8 cellular contexts compared by ENCODE assay signal in the genomic region with DNA sequence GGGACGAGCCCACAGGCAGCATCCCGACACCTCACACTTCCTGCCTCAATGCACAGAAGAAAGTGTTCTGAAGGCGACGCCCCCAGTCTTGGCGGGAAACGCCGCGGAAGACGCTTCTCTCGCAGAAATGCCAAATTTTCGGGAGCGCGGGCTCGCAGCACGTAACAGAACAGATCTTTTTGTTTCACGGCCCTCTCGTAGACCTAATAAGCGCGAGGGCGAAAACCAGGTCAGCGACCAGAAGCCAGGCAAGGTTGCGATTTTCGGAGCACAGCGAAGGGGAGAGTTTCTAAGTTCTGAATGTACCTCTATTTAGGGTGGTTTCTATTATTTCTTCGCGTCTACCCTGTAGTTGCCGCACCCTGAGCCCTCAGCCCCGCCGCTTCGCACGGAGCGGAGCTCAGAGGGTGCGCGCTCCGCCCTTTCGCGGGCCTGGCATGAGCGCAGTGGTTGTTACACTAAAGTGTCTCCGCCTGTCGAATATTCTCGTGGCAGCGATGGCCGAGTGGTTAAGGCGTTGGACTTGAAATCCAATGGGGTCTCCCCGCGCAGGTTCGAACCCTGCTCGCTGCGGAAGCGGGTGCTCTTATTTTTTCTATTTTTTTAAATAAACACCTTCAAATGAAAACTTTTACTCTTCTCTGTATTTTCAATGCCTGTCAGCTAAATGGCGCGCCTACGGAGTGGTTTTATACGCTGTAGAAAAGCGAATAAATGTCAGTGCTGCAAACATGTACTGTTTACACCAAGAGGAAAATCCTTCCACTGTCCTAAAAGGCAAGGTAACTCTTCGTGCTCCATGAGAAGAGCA.
DNase-seq lines count a peak whose midpoint lies in the region; ATAC-seq and TF ChIP-seq lines count a peak whose summit lies in the region.

No MANE protein-coding gene starts in this region.

- peak overlapping the region; percentile 89 for H3K4me3 Mint-ChIP-seq in activated naive CD8-positive, alpha-beta T cell treated with anti-CD3 and anti-CD28 coated beads for 36 hours

- H2AFZ ChIP-seq in osteoblast (ENCODE audit: low read length): peak overlapping the region; percentile 97

- intact Hi-C loops in head of caudate nucleus (cut with DNase I): loop anchor here (5.0 kb wide), 2 partner anchors 67 to 97 kb away; a partner anchor contains a TSS

- no peaks in the 10 kb centered on the region for H3K9me3 ChIP-seq in osteoblast (ENCODE audit: low read depth, low read length)
- H3K9me3 ChIP-seq in thoracic aorta: no peaks in the 10 kb centered on the region

- no peaks in the 10 kb centered on the region for H3K79me2 ChIP-seq in osteoblast (ENCODE audit: insufficient read depth, low read length)

- DNase-seq in GM04504 (ENCODE audit: low read depth): peak; percentile 75
- DNase-seq in NCI-H1092 treated with DMSO at 0.1 percent for 48 hours (lab: John Stamatoyannopoulos, UW): peak; percentile 91
- DNase-seq in activated naive CD8-positive, alpha-beta T cell treated with anti-CD3 and anti-CD28 coated beads for 36 hours: peak; percentile 93
- DNase-seq in head of caudate nucleus: peak; percentile 86 to 98 (median 94)
- DNase-seq in osteoblast (ENCODE audit: insufficient read length, low spot score, missing footprints): peak; percentile 87
- DNase-seq in thoracic aorta (ENCODE audit: low spot score): peak; percentile 71

- H4K20me1 ChIP-seq in osteoblast (ENCODE audit: insufficient read depth, low read length): no peaks in the 10 kb centered on the region

- H3K27me3 ChIP-seq in osteoblast (ENCODE audit: insufficient read depth, low read length) (no peaks in the 10 kb centered on the region), thoracic aorta (replicated peaks; ENCODE audit: insufficient read depth) (no peaks in the 10 kb centered on the region)

- H3K27ac ChIP-seq in osteoblast (ENCODE audit: low read depth, low read length) (peak overlapping the region; percentile 72), thoracic aorta (peak overlapping the region; percentile 93 to 98)

- H3K4me1 Mint-ChIP-seq in activated naive CD8-positive, alpha-beta T cell treated with anti-CD3 and anti-CD28 coated beads for 36 hours: peaks cover 14% of the 10 kb centered on the region

- peaks cover 7% of the 10 kb centered on the region for H3K27me3 Mint-ChIP-seq in activated naive CD8-positive, alpha-beta T cell treated with anti-CD3 and anti-CD28 coated beads for 36 hours

- H3K36me3 ChIP-seq in osteoblast (ENCODE audit: insufficient read depth, low read length) (no peaks in the 10 kb centered on the region), thoracic aorta (no peaks in the 10 kb centered on the region)

- TF ChIP-seq CTCF in osteoblast (IDR thresholded peaks at IDR 0.05; ENCODE audit: extremely low read depth, low read depth, low read length): no peak
- no peak for TF ChIP-seq CTCF in thoracic aorta (IDR thresholded peaks at IDR 0.05)

- H3K4me1 ChIP-seq in osteoblast (ENCODE audit: insufficient read depth, low read length) (no peaks in the 10 kb centered on the region), thoracic aorta (ENCODE audit: control insufficient read depth in 1 of 2, low read depth in 2 of 2) (peaks cover 0 to 6% of the 10 kb centered on the region in 2 donors)

- H3K9me3 Mint-ChIP-seq in activated naive CD8-positive, alpha-beta T cell treated with anti-CD3 and anti-CD28 coated beads for 36 hours: peaks cover 4% of the 10 kb centered on the region

- H3K36me3 Mint-ChIP-seq in activated naive CD8-positive, alpha-beta T cell treated with anti-CD3 and anti-CD28 coated beads for 36 hours: peaks cover 6% of the 10 kb centered on the region

- ATAC-seq in HG02623 (IDR thresholded peaks at IDR 0.05; ENCODE audit: unreplicated experiment) (peak; percentile 81), SK-N-SH treated with all-trans-retinoic acid at 6 μM for 48 hours (peak; percentile 87), thoracic aorta (ENCODE audit: insufficient number of reproducible peaks, low FRiP score, low read depth) (peak; percentile 95)

- peak overlapping the region; percentile 97 for H3K4me3 ChIP-seq in osteoblast (ENCODE audit: insufficient read depth, low read length)
- H3K4me3 ChIP-seq in thoracic aorta: peak overlapping the region; percentile 98

- peak overlapping the region; percentile 96 for H3K4me2 ChIP-seq in osteoblast (ENCODE audit: insufficient read depth, low read length)

- H3K27ac Mint-ChIP-seq in activated naive CD8-positive, alpha-beta T cell treated with anti-CD3 and anti-CD28 coated beads for 36 hours: peak overlapping the region; percentile 99

TF ChIP-seq in SK-N-SH treated with all-trans-retinoic acid at 6 μM for 48 hours, 23 proteins besides CTCF, POLR2A, EP300 and RAD21:
- no peak for TF ChIP-seq GLIS3 (CRISPR knock-in tag; IDR thresholded peaks at IDR 0.05)
- TF ChIP-seq ZNF70 (CRISPR knock-in tag; IDR thresholded peaks at IDR 0.05): 0 out of 2 replicates have a peak, but pooled peaks have one; percentile 23
- TF ChIP-seq TCF4 (CRISPR knock-in tag; IDR thresholded peaks at IDR 0.05; ENCODE audit: borderline replicate concordance): no peak
- no peak for TF ChIP-seq ZNF565 (CRISPR knock-in tag; conservative IDR thresholded peaks at IDR 0.05; ENCODE audit: low read depth)
- no peak for TF ChIP-seq OSR1 (CRISPR knock-in tag; IDR thresholded peaks at IDR 0.05)
- TF ChIP-seq RARB (CRISPR knock-in tag; IDR thresholded peaks at IDR 0.05): no peak

Comparison
In these comparisons a context has a peak if more than half of its experiments do, and no peak if none do; other contexts are left out.
1. Peak in every context shown above with its lines: DNase-seq, ATAC-seq, H3K4me3 ChIP-seq and H3K27ac ChIP-seq.